ENCODE assay signal across 1 cellular context in genomic region chr10:96440257-96441125, GRCh38.
TF ChIP-seq lines count a peak whose summit lies in the region.

No MANE protein-coding gene starts in this region.

TF ChIP-seq in WTC11, 78 proteins besides CTCF, POLR2A, EP300 and RAD21 (continued from another document):
- TF ChIP-seq AFF4 (CRISPR knock-in tag; IDR thresholded peaks at IDR 0.05; ENCODE audit: borderline replicate concordance) (no peak), NFE2L1 (CRISPR knock-in tag; IDR thresholded peaks at IDR 0.05) (no peak), HMGA2 (CRISPR knock-in tag; IDR thresholded peaks at IDR 0.05) (no peak)
- TF ChIP-seq, protein P1, sequence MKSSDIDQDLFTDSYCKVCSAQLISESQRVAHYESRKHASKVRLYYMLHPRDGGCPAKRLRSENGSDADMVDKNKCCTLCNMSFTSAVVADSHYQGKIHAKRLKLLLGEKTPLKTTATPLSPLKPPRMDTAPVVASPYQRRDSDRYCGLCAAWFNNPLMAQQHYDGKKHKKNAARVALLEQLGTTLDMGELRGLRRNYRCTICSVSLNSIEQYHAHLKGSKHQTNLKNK (CRISPR knock-in tag; IDR thresholded peaks at IDR 0.05) = no peak
- TF ChIP-seq, protein P2, sequence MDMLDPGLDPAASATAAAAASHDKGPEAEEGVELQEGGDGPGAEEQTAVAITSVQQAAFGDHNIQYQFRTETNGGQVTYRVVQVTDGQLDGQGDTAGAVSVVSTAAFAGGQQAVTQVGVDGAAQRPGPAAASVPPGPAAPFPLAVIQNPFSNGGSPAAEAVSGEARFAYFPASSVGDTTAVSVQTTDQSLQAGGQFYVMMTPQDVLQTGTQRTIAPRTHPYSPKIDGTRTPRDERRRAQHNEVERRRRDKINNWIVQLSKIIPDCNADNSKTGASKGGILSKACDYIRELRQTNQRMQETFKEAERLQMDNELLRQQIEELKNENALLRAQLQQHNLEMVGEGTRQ (CRISPR knock-in tag; IDR thresholded peaks at IDR 0.05) = no peak
